23 cellular contexts compared by ENCODE assay signal in the genomic region with DNA sequence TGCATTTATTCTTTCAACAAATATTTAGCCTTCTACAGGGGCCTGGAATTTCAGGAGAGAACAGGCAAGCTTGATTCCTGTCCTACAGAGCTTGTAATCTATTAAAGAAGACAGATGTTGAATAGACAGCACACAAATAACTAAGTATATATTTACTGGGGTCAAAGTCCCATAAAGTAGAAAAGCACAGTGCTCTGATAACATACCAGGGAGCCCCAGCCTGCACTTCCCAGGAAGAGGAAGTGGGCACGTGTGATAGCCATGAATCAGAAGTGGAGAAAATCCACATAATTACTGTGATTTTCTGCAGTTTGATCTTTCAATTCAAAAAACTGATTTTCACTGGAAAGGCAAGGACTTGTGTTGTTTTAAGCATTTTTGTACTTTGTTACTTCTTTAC.
DNase-seq lines count a peak whose midpoint lies in the region; ATAC-seq and TF ChIP-seq lines count a peak whose summit lies in the region.
"Had no signal": no experiment of that assay in that cellular context is flagged by ENCODE, and none has a peak within 500 bp of the region (broad histone marks: within the 10 kb centered on the region; RNA-seq: fewer than 3 reads in every experiment).

No MANE protein-coding gene starts in this region.

- H3K9me3 ChIP-seq in Caco-2, result no peaks in the 10 kb centered on the region
- no peaks in the 10 kb centered on the region for H3K9me3 ChIP-seq in SJCRH30 (replicated peaks)
- H3K9me3 ChIP-seq: MG63, SJSA1 had no signal

- H3K36me3 Mint-ChIP-seq in Caco-2 (ENCODE audit: insufficient read depth, unreplicated experiment) (no peaks in the 10 kb centered on the region), progenitor cell of endocrine pancreas (ENCODE audit: insufficient read depth) (no peaks in the 10 kb centered on the region)
- no peaks in the 10 kb centered on the region for H3K36me3 Mint-ChIP-seq in activated CD4-positive, alpha-beta T cell treated with anti-CD3 and anti-CD28 coated beads for 36 hours (ENCODE audit: low read depth)
- H3K36me3 Mint-ChIP-seq: CD14-positive monocyte had no signal

- BruUV-seq in Caco-2 (replicated peaks; lab: Mats Ljungman, UMichigan), result no TSS peak

- peak overlapping the region; percentile 51 for H3K27ac ChIP-seq in SJCRH30
- H3K27ac ChIP-seq: PC-9, SJSA1 had no signal

- POLR2A ChIA-PET in Caco-2 (lab: Charles Lee), result interaction anchor here (0.6 kb wide), 1 partner anchor 888 kb away, joined by 3 read pairs; no protein-coding TSS in a partner anchor
- POLR2A ChIA-PET in activated CD4-positive, alpha-beta T cell treated with anti-CD3 and anti-CD28 coated beads for 36 hours (lab: Charles Lee), result no interaction called here

- DNase-seq in Caco-2, result peak; percentile 36 to 49
- DNase-seq in SJCRH30, result no peak
- DNase-seq in left lobe of liver (ENCODE audit: low spot score), result no peak
- no peak for DNase-seq in progenitor cell of endocrine pancreas (ENCODE audit: low spot score, unreplicated experiment)
- DNase-seq in activated CD4-positive, alpha-beta T cell treated with anti-CD3 and anti-CD28 coated beads for 36 hours, result no peak
- no peak for DNase-seq in NCI-H510A treated with DMSO at 0.1 percent for 48 hours (lab: John Stamatoyannopoulos, UW)
- no peak for DNase-seq in activated CD8-positive, alpha-beta memory T cell treated with anti-CD3 and anti-CD28 coated beads, Interleukin-2, amount 50 U/mL, for 48 hours
- DNase-seq: ACHN, DMS 273 treated with DMSO at 0.1 percent for 48 hours, GDM1, H7, HFFc6, IMR-90, Karpas-422, MG63, NCI-H1092 treated with DMSO at 0.1 percent for 48 hours, NCI-H146, NCI-H2081 treated with DMSO at 0.1 percent for 48 hours, NCI-H345, NCI-H526, PC-9 had no signal

- no peaks in the 10 kb centered on the region for H3K27me3 Mint-ChIP-seq in Caco-2 (ENCODE audit: insufficient read depth, unreplicated experiment)
- H3K27me3 Mint-ChIP-seq in progenitor cell of endocrine pancreas, result no peaks in the 10 kb centered on the region
- H3K27me3 Mint-ChIP-seq in activated CD4-positive, alpha-beta T cell treated with anti-CD3 and anti-CD28 coated beads for 36 hours, result peaks cover 2% of the 10 kb centered on the region

- peak; percentile 59 for ATAC-seq in left lobe of liver
- no peak for ATAC-seq in activated CD4-positive, alpha-beta T cell treated with anti-CD3 and anti-CD28 coated beads for 36 hours

- no peak overlapping the region for H3K4me3 ChIP-seq in Caco-2 (ENCODE audit: low read depth, low read length)
- H3K4me3 ChIP-seq in SJCRH30, result no peak overlapping the region
- H3K4me3 ChIP-seq: MG63, PC-9, SJSA1 had no signal

- TF ChIP-seq CTCF in Caco-2 (IDR thresholded peaks at IDR 0.05; ENCODE audit: insufficient read depth in 1 of 2, low read depth in 1 of 2, low read length in 1 of 2, severe bottlenecking in 1 of 2, unreplicated experiment in 1 of 2) (no peak), progenitor cell of endocrine pancreas (IDR thresholded peaks at IDR 0.05; ENCODE audit: unreplicated experiment) (no peak)

- H3K36me3 ChIP-seq in Caco-2 (ENCODE audit: control insufficient read depth, insufficient read depth, low read length) (no peaks in the 10 kb centered on the region; the same call in 1 of the 2 replicates), SJCRH30 (no peaks in the 10 kb centered on the region)
- H3K36me3 ChIP-seq: MG63, SJSA1 had no signal

- CTCF ChIA-PET in Caco-2 (lab: Charles Lee), result no interaction called here
- CTCF ChIA-PET in activated CD4-positive, alpha-beta T cell treated with anti-CD3 and anti-CD28 coated beads for 36 hours (lab: Charles Lee), result interaction anchor here (0.6 to 0.7 kb wide), 2 partner anchors 13 to 467 kb away, joined by 3 to 4 read pairs; no protein-coding TSS in a partner anchor

- intact Hi-C loops in Caco-2 (cut with micrococcal nuclease; ENCODE audit: unreplicated experiment), result loop anchor here (5.0 kb wide), 1 partner anchor 34 kb away; no protein-coding TSS in a partner anchor
- intact Hi-C loops in activated CD4-positive, alpha-beta T cell treated with anti-CD3 and anti-CD28 coated beads for 36 hours (cut with DNase I, micrococcal nuclease), result no loop called here

- peaks cover 15% of the 10 kb centered on the region for H3K4me1 Mint-ChIP-seq in Caco-2 (ENCODE audit: low read depth, unreplicated experiment)
- H3K4me1 Mint-ChIP-seq in progenitor cell of endocrine pancreas (ENCODE audit: low read depth), result peaks cover 16% of the 10 kb centered on the region
- peaks cover 11% of the 10 kb centered on the region for H3K4me1 Mint-ChIP-seq in activated CD4-positive, alpha-beta T cell treated with anti-CD3 and anti-CD28 coated beads for 36 hours

- H3K9me3 Mint-ChIP-seq in Caco-2 (ENCODE audit: unreplicated experiment) (no peaks in the 10 kb centered on the region), progenitor cell of endocrine pancreas (ENCODE audit: low read depth) (no peaks in the 10 kb centered on the region)
- H3K9me3 Mint-ChIP-seq in activated CD4-positive, alpha-beta T cell treated with anti-CD3 and anti-CD28 coated beads for 36 hours (ENCODE audit: low read depth), result no peaks in the 10 kb centered on the region
- H3K9me3 Mint-ChIP-seq: HFFc6 had no signal

- H3K4me1 ChIP-seq in Caco-2 (peaks cover 15% of the 10 kb centered on the region), SJCRH30 (peaks cover 8% of the 10 kb centered on the region)
- H3K4me1 ChIP-seq: SJSA1 had no signal

- no peaks in the 10 kb centered on the region for H3K27me3 ChIP-seq in Caco-2 (replicated peaks; ENCODE audit: control insufficient read depth, insufficient read depth, low read length)
- no peaks in the 10 kb centered on the region for H3K27me3 ChIP-seq in SJCRH30
- H3K27me3 ChIP-seq: MG63, SJSA1 had no signal

- H3K27ac Mint-ChIP-seq in Caco-2 (ENCODE audit: unreplicated experiment) (peak overlapping the region; percentile 72), progenitor cell of endocrine pancreas (peak overlapping the region; percentile 76)
- no peak overlapping the region for H3K27ac Mint-ChIP-seq in activated CD4-positive, alpha-beta T cell treated with anti-CD3 and anti-CD28 coated beads for 36 hours
- H3K27ac Mint-ChIP-seq: HFFc6 had no signal

- H3K4me3 Mint-ChIP-seq in Caco-2 (ENCODE audit: unreplicated experiment) (no peak overlapping the region), progenitor cell of endocrine pancreas (ENCODE audit: low read depth) (no peak overlapping the region)
- no peak overlapping the region for H3K4me3 Mint-ChIP-seq in activated CD4-positive, alpha-beta T cell treated with anti-CD3 and anti-CD28 coated beads for 36 hours
- H3K4me3 Mint-ChIP-seq: HFFc6 had no signal

Comparison
In these comparisons a context has a peak if more than half of its experiments do, and no peak if none do; other contexts are left out.
1. DNase-seq: peak in Caco-2 (2 of 2); none in SJCRH30 (0 of 2), left lobe of liver (single experiment), progenitor cell of endocrine pancreas (single experiment), activated CD4-positive, alpha-beta T cell treated with anti-CD3 and anti-CD28 coated beads for 36 hours (single experiment), NCI-H510A treated with DMSO at 0.1 percent for 48 hours (single experiment) and activated CD8-positive, alpha-beta memory T cell treated with anti-CD3 and anti-CD28 coated beads, Interleukin-2, amount 50 U/mL, for 48 hours (single experiment).